In the genomic region with DNA sequence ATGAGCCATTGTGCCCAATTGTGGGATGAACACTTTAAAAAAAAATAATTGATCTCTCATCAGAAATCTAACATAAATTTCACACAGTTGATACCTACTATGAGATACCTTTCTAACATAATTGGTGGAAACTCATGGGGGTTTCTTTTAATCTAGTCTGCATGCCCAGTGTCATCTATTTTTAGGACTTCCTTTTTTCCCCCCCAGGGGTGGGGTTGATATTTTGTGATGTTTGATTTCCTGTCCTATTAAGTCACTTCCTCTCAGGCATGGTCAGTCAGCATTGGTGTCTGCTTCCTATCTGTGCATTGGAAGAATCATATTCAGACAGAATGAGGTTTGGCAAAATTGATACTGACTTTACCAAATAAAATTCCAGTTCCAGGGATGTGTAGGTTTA, we compare ENCODE assay signal across 1 cellular context.
TF ChIP-seq lines count a peak whose summit lies in the region.

No MANE protein-coding gene starts in this region.

TF ChIP-seq in endothelial cell of umbilical vein, 7 proteins besides CTCF, POLR2A, EP300 and RAD21 (continued from another document):
- TF ChIP-seq FOS (IDR thresholded peaks at IDR 0.05; ENCODE audit: borderline replicate concordance, insufficient read depth, low read length): peak; percentile 6
